In genomic region chr13:45879666-45880065, GRCh38 we compare ENCODE assay signal across 9 cellular contexts. TPM values are rescaled to one million over a fixed set of nuclear protein-coding genes. Genes with fewer than 3 reads are reported as not detected.
A peak's percentile ranks its signal among the peaks of the same experiment; 100 is the strongest.
DNase-seq lines count a peak whose midpoint lies in the region; ATAC-seq and TF ChIP-seq lines count a peak whose summit lies in the region.
"Had no signal": no experiment of that assay in that cellular context is flagged by ENCODE, and none has a peak within 500 bp of the region (broad histone marks: within the 10 kb centered on the region; RNA-seq: fewer than 3 reads in every experiment).

No MANE protein-coding gene starts in this region.

- H3K4me3 Mint-ChIP-seq in H9: no peak overlapping the region

- DNase-seq in H9: peak; percentile 72
- peak; percentile 3 for DNase-seq in OCI-M1 (lab: John Stamatoyannopoulos, UW)
- peak; percentile 29 for DNase-seq in pons (ENCODE audit: low spot score)
- no peak for DNase-seq in ecto neural progenitor cell (ENCODE audit: low spot score)

- ATAC-seq in esophagus mucosa (peak; percentile 73), HG03378 (IDR thresholded peaks at IDR 0.05; ENCODE audit: unreplicated experiment) (no peak), HG02981 (IDR thresholded peaks at IDR 0.05; ENCODE audit: unreplicated experiment) (no peak), HG03159 (IDR thresholded peaks at IDR 0.05; ENCODE audit: unreplicated experiment) (no peak)

- H3K27me3 ChIP-seq in H9 (ENCODE audit: insufficient read depth, low read length): no peaks in the 10 kb centered on the region; the same call in 1 of the 2 replicates

- H3K23me2 ChIP-seq in H9 (ENCODE audit: insufficient read length, low read depth, low read length, poor library complexity, severe bottlenecking): no peaks in the 10 kb centered on the region

- H3K18ac ChIP-seq in H9 (ENCODE audit: insufficient read length, low read depth, low read length): no peak overlapping the region

- H3K27me3 Mint-ChIP-seq in H9 (ENCODE audit: low read depth): peaks cover 73% of the 10 kb centered on the region

- no peak overlapping the region for H2AFZ ChIP-seq in H9 (ENCODE audit: low read length)

- H2BK15ac ChIP-seq in H9 (ENCODE audit: low read depth, low read length): no peak overlapping the region

- no peaks in the 10 kb centered on the region for H3K79me1 ChIP-seq in H9 (ENCODE audit: insufficient read depth, low read depth, low read length, poor library complexity, severe bottlenecking)

- peak; percentile 67 for TF ChIP-seq CTCF in H9 (conservative IDR thresholded peaks at IDR 0.05)

- peaks cover 0 to 6% of the 10 kb centered on the region in 2 experiments; a peak in 1 of 5 replicates for H3K9me3 Mint-ChIP-seq in H9

- H4K8ac ChIP-seq in H9 (replicated peaks; ENCODE audit: insufficient read length, low read depth, low read length): no peak overlapping the region

- no peak overlapping the region for H2BK5ac ChIP-seq in H9 (ENCODE audit: insufficient read length, low read length)

- H3K56ac ChIP-seq in H9 (ENCODE audit: insufficient read length, low read depth, low read length): no peak overlapping the region

- no peaks in the 10 kb centered on the region for H3K9me3 ChIP-seq in H9 (ENCODE audit: control insufficient read depth, low read depth, low read length)

- no peak overlapping the region for H3K27ac ChIP-seq in H9 (ENCODE audit: insufficient read length, low read depth, low read length)
- H3K27ac ChIP-seq: epithelial cell of prostate had no signal

- no peaks in the 10 kb centered on the region for H3K79me2 ChIP-seq in H9 (ENCODE audit: insufficient read depth, low read length)

- H3K23ac ChIP-seq in H9 (ENCODE audit: insufficient read length, low read depth, low read length): no peak overlapping the region

- H3K4me2 ChIP-seq in H9 (ENCODE audit: insufficient read depth, insufficient read length, low read length): no peak overlapping the region

- no peak overlapping the region for H3K9ac ChIP-seq in H9 (ENCODE audit: extremely low read depth, insufficient read length, low read length)

- no peak overlapping the region for H4K91ac ChIP-seq in H9 (ENCODE audit: insufficient read length, low read depth, low read length)

- H3K14ac ChIP-seq in H9 (ENCODE audit: insufficient read depth, low read length): no peak overlapping the region

- H3K27ac Mint-ChIP-seq in H9: no peak overlapping the region

- H2BK120ac ChIP-seq in H9 (ENCODE audit: low read depth, low read length, poor library complexity, severe bottlenecking): no peak overlapping the region

- H2BK20ac ChIP-seq in H9 (ENCODE audit: low read depth, low read length, poor library complexity, severe bottlenecking): no peak overlapping the region

- no CpG with 5 or more reads among the region's 5 CpGs for WGBS in H9 (ENCODE audit: extremely low coverage, insufficient read length, low lambda C conversion rate)

- H2BK12ac ChIP-seq in H9 (ENCODE audit: insufficient read length, low read depth, low read length): no peak overlapping the region

- H3K36me3 Mint-ChIP-seq in H9 (ENCODE audit: insufficient read depth in 1 of 3, low read depth in 3 of 3): no peaks in the 10 kb centered on the region

- peaks cover 22 to 25% of the 10 kb centered on the region in 2 experiments for H3K4me1 Mint-ChIP-seq in H9

- no peak overlapping the region for H3T11ph ChIP-seq in H9 (ENCODE audit: low read length)

- H4K5ac ChIP-seq in H9 (ENCODE audit: insufficient read length, low read depth, low read length): no peak overlapping the region

- H2AK5ac ChIP-seq in H9 (ENCODE audit: insufficient read length, low read length): no peak overlapping the region

- no peaks in the 10 kb centered on the region; the same call in 1 of the 2 replicates for H3K4me1 ChIP-seq in H9 (ENCODE audit: insufficient read depth, low read length)

- H3K4ac ChIP-seq in H9 (ENCODE audit: low read depth, low read length): no peak overlapping the region

- no peaks in the 10 kb centered on the region for H4K20me1 ChIP-seq in H9 (ENCODE audit: control insufficient read depth, insufficient read depth, insufficient read length)

RNA-seq across cellular contexts. Expression of gene SIAH3, which starts 28.1 kb away (rescaled TPM):
- total RNA-seq in H9 (2021): not detected in 2 replicates
- total RNA-seq in esophagus mucosa: 0.04 TPM
